In the genomic region with DNA sequence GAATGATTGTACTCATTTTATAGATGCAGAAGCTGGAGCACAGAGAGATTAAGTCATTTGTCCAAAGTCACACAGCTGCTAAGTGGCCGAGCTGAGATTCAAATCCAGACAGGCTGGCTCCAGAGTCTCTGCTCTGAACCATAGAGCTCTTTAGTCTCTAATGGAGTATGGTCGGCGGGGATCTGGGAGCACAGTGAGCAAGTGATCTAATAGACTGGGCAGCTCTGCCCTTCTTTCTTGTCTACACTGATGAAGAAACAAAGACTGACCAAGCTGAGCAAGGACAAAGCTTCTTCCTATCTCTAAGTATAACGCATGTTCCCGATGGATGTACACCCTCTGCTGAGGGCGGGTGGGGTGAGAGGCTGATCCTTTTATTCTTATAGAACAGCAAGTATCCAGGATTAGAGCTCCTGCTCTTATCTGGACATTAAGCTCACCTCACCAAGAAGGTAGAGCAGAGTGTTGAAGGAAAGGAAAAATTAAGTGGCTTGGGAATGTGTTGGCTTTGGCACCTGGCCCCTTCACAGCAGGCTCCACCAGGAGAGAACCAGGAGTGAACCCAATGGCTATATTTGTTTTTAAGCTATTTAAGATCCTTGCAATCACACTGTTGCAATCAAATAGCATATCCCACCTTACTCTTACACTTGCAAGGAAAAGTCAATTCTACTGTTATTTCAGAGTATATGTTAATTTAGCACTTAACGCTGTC, we compare ENCODE assay signal across 8 cellular contexts.
DNase-seq lines count a peak whose midpoint lies in the region; ATAC-seq and TF ChIP-seq lines count a peak whose summit lies in the region.
"Had no signal": no experiment of that assay in that cellular context is flagged by ENCODE, and none has a peak within 500 bp of the region (broad histone marks: within the 10 kb centered on the region; RNA-seq: fewer than 3 reads in every experiment).

No MANE protein-coding gene starts in this region.

- no peaks in the 10 kb centered on the region for H3K9me3 Mint-ChIP-seq in endodermal cell
- H3K9me3 Mint-ChIP-seq: dendritic cell treated with granulocyte-macrophage colony-stimulating factor and Interleukin-4, amounts not matched to agents 40 ng/mL and 50 ng/mL, for 4 days had no signal

- no peak overlapping the region for H3K4me3 Mint-ChIP-seq in endodermal cell
- H3K4me3 Mint-ChIP-seq: dendritic cell treated with granulocyte-macrophage colony-stimulating factor and Interleukin-4, amounts not matched to agents 40 ng/mL and 50 ng/mL, for 4 days had no signal

- intact Hi-C loops in sigmoid colon (cut with DNase I), result no loop called here

- peaks cover 4% of the 10 kb centered on the region for H3K27me3 Mint-ChIP-seq in endodermal cell (ENCODE audit: insufficient read depth)

- no peak for DNase-seq in GM06990 (ENCODE audit: extremely low read depth, insufficient read length)
- DNase-seq in NCI-H82 treated with DMSO at 0.1 percent for 48 hours (lab: John Stamatoyannopoulos, UW; ENCODE audit: unreplicated experiment), result peak; percentile 38
- DNase-seq in endodermal cell, result no peak
- DNase-seq in sigmoid colon, result no peak
- DNase-seq in NCI-H1436 (lab: John Stamatoyannopoulos, UW), result no peak

- ATAC-seq in HG03097 (IDR thresholded peaks at IDR 0.05; ENCODE audit: low FRiP score, unreplicated experiment) (no peak), GM18502 (IDR thresholded peaks at IDR 0.05; ENCODE audit: poor library complexity, unreplicated experiment) (no peak)

- H3K4me3 ChIP-seq in GM06990 (replicated peaks; ENCODE audit: low read depth, low read length), result peak overlapping the region; percentile 72
- H3K4me3 ChIP-seq in endodermal cell (ENCODE audit: low read length), result peak overlapping the region; percentile 62
- peak overlapping the region; percentile 7 to 82 (median 68) for H3K4me3 ChIP-seq in sigmoid colon

- no peak overlapping the region for H3K27ac ChIP-seq in endodermal cell (ENCODE audit: low read depth, low read length)
- H3K27ac ChIP-seq in sigmoid colon, result peak overlapping the region; percentile 48 to 97 (median 94)

- H3K9me3 ChIP-seq in endodermal cell (ENCODE audit: control insufficient read depth, low read length) (no peaks in the 10 kb centered on the region), sigmoid colon (no peaks in the 10 kb centered on the region)

- H3K4me1 ChIP-seq in endodermal cell (ENCODE audit: control insufficient read depth, insufficient read depth, low read length) (peaks cover 25% of the 10 kb centered on the region), sigmoid colon (peaks cover 0 to 54% (median 41%) of the 10 kb centered on the region in 4 donors)

- peaks cover 1% of the 10 kb centered on the region for H3K36me3 Mint-ChIP-seq in endodermal cell (ENCODE audit: low read depth)

- no peak for TF ChIP-seq CTCF in GM06990 (IDR thresholded peaks at IDR 0.05; ENCODE audit: insufficient read depth, low read length, poor library complexity, severe bottlenecking)
- TF ChIP-seq CTCF in endodermal cell (conservative IDR thresholded peaks at IDR 0.05), result no peak
- no peak for TF ChIP-seq CTCF in sigmoid colon (IDR thresholded peaks at IDR 0.05)

- TF ChIP-seq EP300 in sigmoid colon (IDR thresholded peaks at IDR 0.05), result no peak

- H3K4me1 Mint-ChIP-seq in endodermal cell, result peaks cover 53% of the 10 kb centered on the region

- H3K9ac ChIP-seq in endodermal cell (ENCODE audit: extremely low read depth, low read length, poor library complexity, severe bottlenecking), result no peak overlapping the region

- H3K36me3 ChIP-seq in GM06990 (ENCODE audit: control insufficient read depth, insufficient read depth, low read length), result no peaks in the 10 kb centered on the region
- H3K36me3 ChIP-seq in endodermal cell (ENCODE audit: control insufficient read depth, insufficient read depth, low read length), result no peaks in the 10 kb centered on the region
- H3K36me3 ChIP-seq in sigmoid colon, result no peaks in the 10 kb centered on the region

- WGBS in endodermal cell (ENCODE audit: insufficient coverage in 1 of 2, insufficient read length in 1 of 2), 2 experiments, result 88 to 94% methylated on average over 4 to 7 of the region's 7 CpGs
- WGBS in sigmoid colon, 2 donors, result 54 to 64% methylated on average over 7 of the region's 7 CpGs

- no peak for TF ChIP-seq POLR2A in sigmoid colon (IDR thresholded peaks at IDR 0.05)

- no peak overlapping the region for H3K27ac Mint-ChIP-seq in endodermal cell
- H3K27ac Mint-ChIP-seq: dendritic cell treated with granulocyte-macrophage colony-stimulating factor and Interleukin-4, amounts not matched to agents 40 ng/mL and 50 ng/mL, for 4 days had no signal

- no peaks in the 10 kb centered on the region for H3K27me3 ChIP-seq in GM06990 (replicated peaks; ENCODE audit: control insufficient read depth, insufficient read depth, low read length)
- H3K27me3 ChIP-seq in endodermal cell (ENCODE audit: control insufficient read depth, insufficient read depth, low read length, poor library complexity, severe bottlenecking), result peaks cover 6% of the 10 kb centered on the region
- no peaks in the 10 kb centered on the region for H3K27me3 ChIP-seq in sigmoid colon
